In genomic region chr4:46389301-46389761, GRCh38 we compare ENCODE assay signal across 8 cellular contexts. TPM values are rescaled to one million over a fixed set of nuclear protein-coding genes. Genes with fewer than 3 reads are reported as not detected.
DNase-seq lines count a peak whose midpoint lies in the region; ATAC-seq and TF ChIP-seq lines count a peak whose summit lies in the region.
"Had no signal": no experiment of that assay in that cellular context is flagged by ENCODE, and none has a peak within 500 bp of the region (broad histone marks: within the 10 kb centered on the region; RNA-seq: fewer than 3 reads in every experiment).

No MANE protein-coding gene starts in this region.

- H3K27ac ChIP-seq in angular gyrus (ENCODE audit: low read depth, low read length): peak overlapping the region; percentile 72
- H3K27ac ChIP-seq in smooth muscle cell (ENCODE audit: low read depth): no peak overlapping the region

- H2AFZ ChIP-seq in smooth muscle cell (ENCODE audit: low read depth): peak overlapping the region; percentile 87

- no peaks in the 10 kb centered on the region for H4K20me1 ChIP-seq in smooth muscle cell (ENCODE audit: low read depth)

- no peaks in the 10 kb centered on the region for H3K9me3 ChIP-seq in smooth muscle cell (replicated peaks; ENCODE audit: low read depth)

- H3K9ac ChIP-seq in smooth muscle cell (ENCODE audit: low read depth): no peak overlapping the region

- in situ Hi-C loops in G401 (cut with HindIII; ENCODE audit: low sequenced_read_pairs): no loop called here

- H3K79me2 ChIP-seq in smooth muscle cell (ENCODE audit: low read depth): no peaks in the 10 kb centered on the region

- peaks cover 4% of the 10 kb centered on the region for H3K4me1 ChIP-seq in smooth muscle cell (ENCODE audit: low read depth)

- H3F3A ChIP-seq in smooth muscle cell (ENCODE audit: low read depth): peaks cover 6% of the 10 kb centered on the region

- WGBS in smooth muscle cell (ENCODE audit: low lambda C conversion rate): 1% methylated on average over 25 of the region's 25 CpGs

- ATAC-seq in HG02885 (IDR thresholded peaks at IDR 0.05; ENCODE audit: poor library complexity, unreplicated experiment): no peak

- no peaks in the 10 kb centered on the region for H3K36me3 ChIP-seq in smooth muscle cell (ENCODE audit: low read depth)

- DNase-seq in HuH-7 (ENCODE audit: low spot score): peak; percentile 62
- peak; percentile 68 for DNase-seq in islet precursor cell
- DNase-seq in smooth muscle cell (lab: John Stamatoyannopoulos, UW; ENCODE audit: unreplicated experiment): no peak
- DNase-seq in NCI-H446 treated with DMSO at 0.1 percent for 48 hours (lab: John Stamatoyannopoulos, UW): no peak
- no peak for DNase-seq in G401 (ENCODE audit: low spot score)

- peak; percentile 4 for TF ChIP-seq CTCF in smooth muscle cell (IDR thresholded peaks at IDR 0.05; ENCODE audit: borderline replicate concordance, insufficient read depth, poor library complexity, severe bottlenecking)

- H3K4me2 ChIP-seq in smooth muscle cell: peak overlapping the region; percentile 95

- peaks cover 45% of the 10 kb centered on the region for H3K27me3 ChIP-seq in smooth muscle cell (ENCODE audit: low read depth)

- peak overlapping the region; percentile 54 for H3K4me3 ChIP-seq in smooth muscle cell

RNA-seq across cellular contexts. Expression of gene GABRA2, which starts 0.6 kb away (rescaled TPM):
- total RNA-seq in smooth muscle cell: 1.9 and 4.2 TPM in 2 replicates
- polyA plus RNA-seq in smooth muscle cell: 1.5 TPM in 2 replicates
- 0.43 and 0.95 TPM in 2 replicates for total RNA-seq in G401 (2014; rRNA removed; shearing (Covaris generic))
- total RNA-seq: fibroblast of lung had no signal
- polyA plus RNA-seq: fibroblast of lung had no signal

Comparison
In these comparisons a context has a peak if more than half of its experiments do, and no peak if none do; other contexts are left out.
1. DNase-seq: peak in HuH-7 (single experiment) and islet precursor cell (single experiment); none in smooth muscle cell (single experiment), NCI-H446 treated with DMSO at 0.1 percent for 48 hours (single experiment) and G401 (single experiment).